ENCODE assay signal across 8 cellular contexts in genomic region chr3:150545419-150546225, GRCh38. TPM values are rescaled to one million over a fixed set of nuclear protein-coding genes. Genes with fewer than 3 reads are reported as not detected.
DNase-seq lines count a peak whose midpoint lies in the region; ATAC-seq and TF ChIP-seq lines count a peak whose summit lies in the region.

No MANE protein-coding gene starts in this region.

- H3K27me3 ChIP-seq in CD4-positive, alpha-beta memory T cell (ENCODE audit: insufficient read depth, low read length), result no peaks in the 10 kb centered on the region
- H3K27me3 ChIP-seq in thyroid gland, result no peaks in the 10 kb centered on the region

- TF ChIP-seq CTCF in NB4 (IDR thresholded peaks at IDR 0.05; ENCODE audit: low read depth, low read length), result no peak
- TF ChIP-seq CTCF in fibroblast of mammary gland (conservative IDR thresholded peaks at IDR 0.05; ENCODE audit: control insufficient read depth, insufficient read depth, low read depth, low read length), result no peak
- TF ChIP-seq CTCF in neural crest cell (conservative IDR thresholded peaks at IDR 0.05), result no peak
- no peak for TF ChIP-seq CTCF in thyroid gland (IDR thresholded peaks at IDR 0.05)

- WGBS in thyroid gland, 2 donors, result 0 to 1% methylated on average over 6 to 25 of the region's 54 CpGs

- peaks cover 40 to 80% (median 60%) of the 10 kb centered on the region in 4 donors for H3K4me1 Mint-ChIP-seq in CD4-positive, alpha-beta memory T cell
- H3K4me1 Mint-ChIP-seq in neural crest cell, result peaks cover 38% of the 10 kb centered on the region

- intact Hi-C loops in CD4-positive, alpha-beta memory T cell (cut with micrococcal nuclease), result loop anchor here (1.0 to 5.0 kb wide), 7 partner anchors 58 to 732 kb away; partner anchors contain the start of genes ERICH6, GPR171, PFN2 and RNF13
- intact Hi-C loops in thyroid gland (cut with DNase I), result loop anchor here (5.0 to 10.0 kb wide), 2 partner anchors 57 to 219 kb away; partner anchors contain the start of genes SELENOT and SIAH2

- POLR2A ChIA-PET in CD4-positive, alpha-beta memory T cell (lab: Charles Lee; ENCODE audit: partially characterized antibody), result interaction anchor here (0.6 to 6.0 kb wide), 21 partner anchors 8 to 1723 kb away, joined by 3 to 150 read pairs (median 5); partner anchors contain the start of genes ERICH6, MBNL1, SELENOT and SIAH2

- no peaks in the 10 kb centered on the region for H3K9me3 ChIP-seq in CD4-positive, alpha-beta memory T cell (ENCODE audit: control insufficient read depth in 1 of 2, low read length in 2 of 2)
- H3K9me3 ChIP-seq in thyroid gland, result no peaks in the 10 kb centered on the region

- H3K36me3 ChIP-seq in CD4-positive, alpha-beta memory T cell (ENCODE audit: insufficient read depth, low read length), result peaks cover 10% of the 10 kb centered on the region
- H3K36me3 ChIP-seq in thyroid gland, result peaks cover 0 to 7% of the 10 kb centered on the region in 2 donors

- H3K27ac Mint-ChIP-seq in CD4-positive, alpha-beta memory T cell, result peak overlapping the region; percentile 95 to 100 (median 99)
- H3K27ac Mint-ChIP-seq in neural crest cell (ENCODE audit: unreplicated experiment), result peak overlapping the region; percentile 83

- CTCF ChIA-PET in CD4-positive, alpha-beta memory T cell (lab: Charles Lee; ENCODE audit: partially characterized antibody), result interaction anchor here (0.8 to 2.0 kb wide), 7 partner anchors 57 to 242 kb away, joined by 3 to 7 read pairs (median 5); partner anchors contain the start of genes SELENOT and SIAH2

- TF ChIP-seq POLR2A in NB4 (IDR thresholded peaks at IDR 0.05; ENCODE audit: extremely low read depth, insufficient read length) (no peak), thyroid gland (IDR thresholded peaks at IDR 0.05) (peak in 1 of 2 donors; percentile 34)

- peak overlapping the region; percentile 99 for H3K27ac ChIP-seq in CD4-positive, alpha-beta memory T cell (ENCODE audit: low read depth, low read length)
- peak overlapping the region; percentile 97 to 98 (median 97) for H3K27ac ChIP-seq in thyroid gland

- peak overlapping the region; percentile 58 to 79 for H3K4me3 ChIP-seq in CD4-positive, alpha-beta memory T cell (ENCODE audit: low read length in 2 of 2)
- H3K4me3 ChIP-seq in NB4 (ENCODE audit: low read depth, low read length), result peak overlapping the region; percentile 98
- H3K4me3 ChIP-seq in fibroblast of mammary gland (ENCODE audit: control insufficient read depth, low read depth, low read length), result peak overlapping the region; percentile 97
- peak overlapping the region; percentile 63 to 98 (median 90) for H3K4me3 ChIP-seq in thyroid gland (replicated peaks in 1 of 3)

- H3K36me3 Mint-ChIP-seq in CD4-positive, alpha-beta memory T cell, result peaks cover 4 to 52% of the 10 kb centered on the region in 2 donors
- H3K36me3 Mint-ChIP-seq in neural crest cell (ENCODE audit: low read depth), result no peaks in the 10 kb centered on the region

- H3K27me3 Mint-ChIP-seq in CD4-positive, alpha-beta memory T cell, result no peaks in the 10 kb centered on the region
- H3K27me3 Mint-ChIP-seq in neural crest cell (ENCODE audit: low read depth), result no peaks in the 10 kb centered on the region

- peaks cover 0 to 4% (median 0%) of the 10 kb centered on the region in 8 donors for H3K9me3 Mint-ChIP-seq in CD4-positive, alpha-beta memory T cell
- H3K9me3 Mint-ChIP-seq in neural crest cell, result no peaks in the 10 kb centered on the region

- peak; percentile 14 for ATAC-seq in GM21423 (IDR thresholded peaks at IDR 0.05; ENCODE audit: unreplicated experiment)

- peak overlapping the region; percentile 92 to 99 (median 97) for H3K4me3 Mint-ChIP-seq in CD4-positive, alpha-beta memory T cell
- H3K4me3 Mint-ChIP-seq in neural crest cell, result peak overlapping the region; percentile 93

- DNase-seq in CD4-positive, alpha-beta memory T cell, result peak in 3 of 5 donors; percentile 15 to 21 (median 20)
- DNase-seq in NB4 (ENCODE audit: low read depth), result peak; percentile 19
- DNase-seq in activated T-cell treated with anti-CD3 and anti-CD28 coated beads for 4 hours, result peak; percentile 28
- DNase-seq in fibroblast of mammary gland (ENCODE audit: low read depth), result peak; percentile 19
- DNase-seq in neural crest cell (ENCODE audit: low read depth, low spot score), result no peak
- DNase-seq in thyroid gland, result peak; percentile 48
- DNase-seq in islet precursor cell, result no peak

- H3K4me1 ChIP-seq in CD4-positive, alpha-beta memory T cell (ENCODE audit: insufficient read depth, low read length), result peaks cover 66% of the 10 kb centered on the region
- H3K4me1 ChIP-seq in thyroid gland, result peaks cover 18 to 22% of the 10 kb centered on the region in 2 donors

RNA-seq across cellular contexts. Expression of gene SERP1, which starts 0.7 kb away (rescaled TPM):
- total RNA-seq in CD4-positive, alpha-beta memory T cell, result 100 to 1,000 TPM; 122 to 128 TPM
- polyA plus RNA-seq in CD4-positive, alpha-beta memory T cell, result 100 to 1,000 TPM; 107 to 129 TPM
- total RNA-seq in neural crest cell, result 81.6 and 81.7 TPM in 2 replicates
- 100 to 1,000 TPM; 146 to 355 (median 270) TPM for total RNA-seq in thyroid gland

RNA-seq across cellular contexts. Expression of gene EIF2A, which starts 1.0 kb away (rescaled TPM):
- 10 to 100 TPM; 90.8 to 95.3 TPM for total RNA-seq in CD4-positive, alpha-beta memory T cell
- polyA plus RNA-seq in CD4-positive, alpha-beta memory T cell, result 10 to 100 TPM; 49.3 to 58.9 TPM
- total RNA-seq in neural crest cell, result 65.7 and 75.6 TPM in 2 replicates
- total RNA-seq in thyroid gland, result 100 to 1,000 TPM; 179 to 198 (median 189) TPM

RNA-seq across cellular contexts. Expression of gene SELENOT, which starts 57.5 kb away (rescaled TPM):
- total RNA-seq in CD4-positive, alpha-beta memory T cell, result 10 to 100 TPM; 71.8 to 87.1 TPM
- polyA plus RNA-seq in CD4-positive, alpha-beta memory T cell, result 100 to 1,000 TPM; 294 to 408 TPM
- total RNA-seq in neural crest cell (58.2 and 63.9 TPM in 2 replicates), thyroid gland (100 to 1,000 TPM in 3 of 4 donors, 10 to 100 TPM in 1; 98.8 to 168 (median 137) TPM)

Comparison
In these comparisons a context has a peak if more than half of its experiments do, and no peak if none do; other contexts are left out.
1. DNase-seq: peak in CD4-positive, alpha-beta memory T cell (3 of 5), NB4 (single experiment), activated T-cell treated with anti-CD3 and anti-CD28 coated beads for 4 hours (single experiment), fibroblast of mammary gland (single experiment) and thyroid gland (2 of 2); none in neural crest cell (single experiment) and islet precursor cell (single experiment).
2. Peak in every context shown above with its lines, with median percentiles within 50 percentile points of each other: H3K4me3 ChIP-seq.